15 cellular contexts compared by ENCODE assay signal in the genomic region with DNA sequence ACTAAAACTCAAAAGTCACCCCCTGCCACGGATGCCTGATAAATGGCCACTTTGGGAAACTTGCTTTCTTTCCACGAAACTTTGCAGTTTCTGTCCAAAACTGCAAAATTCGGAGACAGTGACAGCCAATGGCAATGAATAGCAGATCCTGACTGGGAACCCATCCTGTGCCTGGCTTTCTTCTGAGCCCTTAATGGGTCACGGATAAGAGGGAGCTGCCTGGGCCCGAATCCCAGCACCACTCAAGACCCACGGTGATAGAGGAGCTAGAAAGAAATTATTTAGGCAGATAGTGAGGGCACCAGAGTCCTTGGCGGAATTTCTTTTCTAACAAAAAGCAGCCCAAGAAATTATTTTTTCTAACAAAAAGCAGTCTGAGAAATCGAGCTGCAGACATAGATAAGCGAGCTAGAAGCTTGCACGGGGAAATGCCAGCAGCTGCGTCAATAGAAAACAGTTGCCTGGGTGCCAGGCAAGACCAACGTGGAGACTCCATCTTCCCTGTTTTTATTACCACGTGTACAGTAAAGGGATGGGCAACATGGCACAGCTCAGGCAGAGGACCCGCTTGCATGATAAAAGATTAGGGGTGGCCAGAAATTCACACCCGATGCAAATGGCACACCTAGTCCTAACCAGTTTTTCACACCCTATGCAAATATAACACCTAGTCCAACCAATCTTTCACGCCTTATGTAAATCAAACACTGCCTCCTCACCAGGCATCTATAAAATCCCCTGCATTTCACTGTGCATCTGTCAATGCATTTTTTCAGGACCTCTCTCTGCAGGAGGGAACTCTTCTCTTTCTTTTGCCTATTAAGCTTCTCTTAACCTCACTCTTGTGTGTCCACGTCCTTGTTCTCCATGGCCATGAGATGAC. TPM values are rescaled to one million over a fixed set of nuclear protein-coding genes. Genes with fewer than 3 reads are reported as not detected.
A peak's percentile ranks its signal among the peaks of the same experiment; 100 is the strongest.
DNase-seq lines count a peak whose midpoint lies in the region; ATAC-seq, FAIRE-seq and TF ChIP-seq lines count a peak whose summit lies in the region.
"Had no signal": no experiment of that assay in that cellular context is flagged by ENCODE, and none has a peak within 500 bp of the region (broad histone marks: within the 10 kb centered on the region; RNA-seq: fewer than 3 reads in every experiment).

No MANE protein-coding gene starts in this region.

- ATAC-seq in GM12878: peak; percentile 1; the same call in 1 of the 3 replicates
- ATAC-seq in HG03520 (IDR thresholded peaks at IDR 0.05; ENCODE audit: unreplicated experiment): no peak
- ATAC-seq in GM18519 (IDR thresholded peaks at IDR 0.05; ENCODE audit: low FRiP score, unreplicated experiment): no peak
- ATAC-seq: naive thymus-derived CD8-positive, alpha-beta T cell had no signal

- 84% methylated on average over 17 of the region's 17 CpGs for WGBS in GM12878 (ENCODE audit: insufficient coverage, insufficient replicate concordance, low lambda C conversion rate, missing lambda C conversion rate)

- H3K4me1 ChIP-seq in CD8-positive, alpha-beta memory T cell (ENCODE audit: insufficient read depth, low read length): peaks cover 5% of the 10 kb centered on the region
- H3K4me1 ChIP-seq in GM12878 (ENCODE audit: control insufficient read depth, insufficient read depth, low read length): peaks cover 54% of the 10 kb centered on the region

- H3K4me3 Mint-ChIP-seq in CD8-positive, alpha-beta memory T cell: peak overlapping the region in 1 of 7 donors; percentile 46
- H3K4me3 Mint-ChIP-seq: activated CD4-positive, alpha-beta memory T cell treated with anti-CD3 and anti-CD28 coated beads, Interleukin-2, amount 10 ng/mL, durations not matched to agents 7 days and 5 days; activated naive CD4-positive, alpha-beta T cell treated with anti-CD3 and anti-CD28 coated beads, Interleukin-2, amount 10 ng/mL, durations not matched to agents 7 days and 5 days; HFFc6; naive thymus-derived CD8-positive, alpha-beta T cell had no signal

- H3K9ac ChIP-seq in GM12878 (ENCODE audit: control insufficient read depth, insufficient read depth, low read length): no peak overlapping the region

- peaks cover 19 to 32% (median 23%) of the 10 kb centered on the region in 3 donors for H3K36me3 Mint-ChIP-seq in CD8-positive, alpha-beta memory T cell

- no peak for FAIRE-seq in GM12878 (lab: Jason Lieb, UNC)

- intact Hi-C loops in GM12878 (cut with micrococcal nuclease; ENCODE audit: unreplicated experiment): no loop called here

- H3K27ac ChIP-seq in CD8-positive, alpha-beta memory T cell (ENCODE audit: low read depth, low read length): no peak overlapping the region
- H3K27ac ChIP-seq in GM12878 (ENCODE audit: control insufficient read depth, insufficient read depth): no peak overlapping the region

- POLR2A ChIA-PET in CD8-positive, alpha-beta memory T cell (lab: Charles Lee): interaction anchor here (0.5 to 0.6 kb wide), 2 partner anchors 246 to 1751 kb away, joined by 4 to 5 read pairs; no protein-coding TSS in a partner anchor
- POLR2A ChIA-PET in GM12878 (lab: Charles Lee): interaction anchor here (1.0 to 5.4 kb wide), 3 partner anchors 8 to 18 kb away, joined by 5 to 32 read pairs (median 28); a partner anchor contains a TSS

- SMC1A ChIA-PET in GM12878 (lab: Charles Lee; ENCODE audit: uncharacterized antibody, unreplicated experiment): interaction anchor here (0.7 to 3.3 kb wide), 4 partner anchors 8 to 61 kb away, joined by 3 to 12 read pairs (median 6); a partner anchor contains a TSS

- DNase-seq in CD8-positive, alpha-beta memory T cell: no peak
- DNase-seq in GM12878 (ENCODE audit: low read depth, low spot score) (no peak), NCI-H2107 treated with DMSO at 0.1 percent for 48 hours (lab: John Stamatoyannopoulos, UW; ENCODE audit: unreplicated experiment) (no peak)
- DNase-seq: activated CD4-positive, alpha-beta memory T cell treated with anti-CD3 and anti-CD28 coated beads, Interleukin-2, amount 10 ng/mL, durations not matched to agents 7 days and 5 days; activated naive CD4-positive, alpha-beta T cell treated with anti-CD3 and anti-CD28 coated beads, Interleukin-2, amount 10 ng/mL, durations not matched to agents 7 days and 5 days; HFFc6; naive thymus-derived CD8-positive, alpha-beta T cell; NCI-H69 had no signal

- no peaks in the 10 kb centered on the region for H3K9me3 Mint-ChIP-seq in CD8-positive, alpha-beta memory T cell
- H3K9me3 Mint-ChIP-seq: activated CD4-positive, alpha-beta memory T cell treated with anti-CD3 and anti-CD28 coated beads, Interleukin-2, amount 10 ng/mL, durations not matched to agents 7 days and 5 days; activated naive CD4-positive, alpha-beta T cell treated with anti-CD3 and anti-CD28 coated beads, Interleukin-2, amount 10 ng/mL, durations not matched to agents 7 days and 5 days; HFFc6 had no signal

- H3K4me1 Mint-ChIP-seq in CD8-positive, alpha-beta memory T cell: peaks cover 29 to 38% (median 35%) of the 10 kb centered on the region in 3 donors

- RAD21 ChIA-PET in GM12878 (lab: Charles Lee; ENCODE audit: unreplicated experiment): interaction anchor here (0.8 to 2.0 kb wide), 2 partner anchors 8 to 17 kb away, joined by 3 to 5 read pairs; no protein-coding TSS in a partner anchor

- H3K27ac Mint-ChIP-seq in CD8-positive, alpha-beta memory T cell: peak overlapping the region in 5 of 8 donors; percentile 6 to 88 (median 43)
- H3K27ac Mint-ChIP-seq: activated naive CD4-positive, alpha-beta T cell treated with anti-CD3 and anti-CD28 coated beads, Interleukin-2, amount 10 ng/mL, durations not matched to agents 7 days and 5 days; HFFc6 had no signal

- TF ChIP-seq CTCF in GM12878 (IDR thresholded peaks at IDR 0.05 in 2 of 3, conservative IDR thresholded peaks at IDR 0.05 in 1 of 3; ENCODE audit: control insufficient read depth in 2 of 3, extremely low read depth in 1 of 3, insufficient read depth in 1 of 3, low read depth in 3 of 3, low read length in 3 of 3): no peak

- peaks cover 17% of the 10 kb centered on the region for H3K36me3 ChIP-seq in CD8-positive, alpha-beta memory T cell (ENCODE audit: insufficient read depth, low read length)
- H3K36me3 ChIP-seq in GM12878 (ENCODE audit: control insufficient read depth in 2 of 2, insufficient read depth in 2 of 2, low read length in 1 of 2): peaks cover 15 to 22% of the 10 kb centered on the region in 2 experiments

- no peaks in the 10 kb centered on the region for H3K27me3 Mint-ChIP-seq in CD8-positive, alpha-beta memory T cell
- H3K27me3 Mint-ChIP-seq: activated CD4-positive, alpha-beta memory T cell treated with anti-CD3 and anti-CD28 coated beads, Interleukin-2, amount 10 ng/mL, durations not matched to agents 7 days and 5 days; naive thymus-derived CD8-positive, alpha-beta T cell had no signal

- H3K79me2 ChIP-seq in GM12878 (ENCODE audit: control insufficient read depth, insufficient read depth, low read length): no peaks in the 10 kb centered on the region; the same call in 1 of the 2 replicates

- 0 out of 2 replicates have a peak, but pooled peaks have one; percentile 17 for TF ChIP-seq POLR2A in GM12878 (IDR thresholded peaks at IDR 0.05; ENCODE audit: low read depth, low read length)

- H2AFZ ChIP-seq in GM12878 (ENCODE audit: control insufficient read depth, low read depth, low read length): no peak overlapping the region

- TF ChIP-seq RAD21 in Ishikawa (IDR thresholded peaks at IDR 0.05; ENCODE audit: low read depth) (no peak), GM12878 (IDR thresholded peaks at IDR 0.05; ENCODE audit: insufficient read depth, low read depth, low read length) (no peak)

- no TSS peak for BruUV-seq in GM12878 (replicated peaks; lab: Mats Ljungman, UMichigan)

- in situ Hi-C loops in GM12878 (cut with MboI): no loop called here

- no peaks in the 10 kb centered on the region for H3K9me3 ChIP-seq in CD8-positive, alpha-beta memory T cell (ENCODE audit: low read length)
- no peaks in the 10 kb centered on the region; the same call in 2 of the 3 replicates for H3K9me3 ChIP-seq in GM12878 (replicated peaks; ENCODE audit: control insufficient read depth, insufficient read depth, low read length)

- H3K4me2 ChIP-seq in GM12878 (ENCODE audit: control insufficient read depth, insufficient read depth): no peak overlapping the region

- CTCF ChIA-PET in CD8-positive, alpha-beta memory T cell (lab: Charles Lee): no interaction called here
- CTCF ChIA-PET in GM12878 (lab: Yijun Ruan, JAX): interaction anchor here (0.7 to 3.8 kb wide), 3 partner anchors 9 to 21 kb away, joined by 4 to 14 read pairs (median 5); no protein-coding TSS in a partner anchor

- TF ChIP-seq EP300 in Ishikawa (IDR thresholded peaks at IDR 0.05; ENCODE audit: borderline replicate concordance): no peak
- TF ChIP-seq EP300 in GM12878 (IDR thresholded peaks at IDR 0.05; ENCODE audit: borderline replicate concordance in 1 of 2, control insufficient read depth in 1 of 2, low read depth in 2 of 2, low read length in 2 of 2): no peak

- H4K20me1 ChIP-seq in GM12878 (ENCODE audit: control insufficient read depth, insufficient read depth): no peaks in the 10 kb centered on the region

- H3K27me3 ChIP-seq in CD8-positive, alpha-beta memory T cell (ENCODE audit: insufficient read depth, low read length, poor library complexity, severe bottlenecking): no peaks in the 10 kb centered on the region
- no peaks in the 10 kb centered on the region for H3K27me3 ChIP-seq in GM12878 (replicated peaks in 1 of 2; ENCODE audit: control insufficient read depth in 2 of 2, insufficient read depth in 2 of 2, low read length in 1 of 2)

- no peak overlapping the region for H3K4me3 ChIP-seq in CD8-positive, alpha-beta memory T cell (ENCODE audit: low read length)
- no peak overlapping the region for H3K4me3 ChIP-seq in GM12878

RNA-seq across cellular contexts. Expression of a gene that starts 7.1 kb away (rescaled TPM):
- 1 to 10 TPM; 8.6 to 9.3 TPM for total RNA-seq in CD8-positive, alpha-beta memory T cell
- 12.8 TPM for polyA plus RNA-seq in CD8-positive, alpha-beta memory T cell
- total RNA-seq in GM12878 (2013; cell fraction: nucleolus; rRNA removed): 70.0 and 81.1 TPM in 2 replicates
- total RNA-seq in GM12878 (2014; rRNA removed): 118 and 121 TPM in 2 replicates
- 88.4 and 92.6 TPM in 2 replicates for total RNA-seq in GM12878 (2014; rRNA removed; fragmentation: Illumina TruSeq; extraction: Trizol)
- 81.7 and 87.8 TPM in 2 replicates for total RNA-seq in GM12878 (2021)
- polyA plus RNA-seq in GM12878 (2011; ENCODE audit: low read depth): 60.0 TPM
- 63.2 and 88.2 TPM in 2 replicates for polyA plus RNA-seq in GM12878 (2011; rRNA removed)
- 126 and 139 TPM in 2 replicates for polyA plus RNA-seq in GM12878 (2011; cell fraction: cytosol; rRNA removed)
- polyA plus RNA-seq in GM12878 (2011; cell fraction: nucleus; rRNA removed): 119 and 132 TPM in 2 replicates
- polyA plus RNA-seq in GM12878 (2012): 84.2 and 96.9 TPM in 2 replicates
- polyA plus RNA-seq in GM12878 (2014; fragmentation: Illumina TruSeq; extraction: Trizol): 64.8 and 105 TPM in 2 replicates
- polyA plus RNA-seq in GM12878 (2014; fragmentation: Nextera tagmentation; extraction: Ambion mirVana): 10 to 100 TPM; 22.0 to 27.2 TPM
- 141 and 145 TPM in 2 replicates for polyA plus RNA-seq in GM12878 (2014; rRNA removed)
- 10 to 100 TPM; 82.0 to 90.3 TPM for polyA plus RNA-seq in GM12878 (2016; fragmentation: Nextera tagmentation; extraction: Ambion mirVana)
- 31.7 and 67.1 TPM in 2 replicates for polyA minus RNA-seq in GM12878 (2011; rRNA and poly(A)+ RNA removed)
- polyA minus RNA-seq in GM12878 (2011; cell fraction: cytosol; rRNA and poly(A)+ RNA removed): 19.8 and 25.6 TPM in 2 replicates
- polyA minus RNA-seq in GM12878 (2011; cell fraction: nucleus; rRNA and poly(A)+ RNA removed): 19.5 and 39.2 TPM in 2 replicates
- total RNA-seq: chondrocyte, fibroblast of lung, HFFc6 had no signal
- polyA plus RNA-seq: fibroblast of lung had no signal

RNA-seq across cellular contexts. Expression of a gene that starts 24.7 kb away (rescaled TPM):
- 100 to 1,000 TPM; 268 to 298 TPM for total RNA-seq in CD8-positive, alpha-beta memory T cell
- polyA plus RNA-seq in CD8-positive, alpha-beta memory T cell: 86.3 TPM
- total RNA-seq in GM12878 (2013; cell fraction: nucleolus; rRNA removed): 85.8 and 91.6 TPM in 2 replicates
- total RNA-seq in GM12878 (2014; rRNA removed) (94.2 and 104 TPM in 2 replicates), GM12878 (2014; rRNA removed; fragmentation: Illumina TruSeq; extraction: Trizol) (233 and 239 TPM in 2 replicates), GM12878 (2021) (162 and 181 TPM in 2 replicates)
- polyA plus RNA-seq in GM12878 (2011; ENCODE audit: low read depth): 29.0 TPM
- polyA plus RNA-seq in GM12878 (2011; rRNA removed) (177 and 189 TPM in 2 replicates), GM12878 (2014; fragmentation: Illumina TruSeq; extraction: Trizol) (138 and 168 TPM in 2 replicates), GM12878 (2014; fragmentation: Nextera tagmentation; extraction: Ambion mirVana) (10 to 100 TPM; 23.9 to 39.1 TPM), GM12878 (2014; rRNA removed) (204 and 226 TPM in 2 replicates), GM12878 (2016; fragmentation: Nextera tagmentation; extraction: Ambion mirVana) (100 to 1,000 TPM; 308 to 314 TPM)
- polyA plus RNA-seq in GM12878 (2011; cell fraction: cytosol; rRNA removed): 137 and 184 TPM in 2 replicates
- polyA plus RNA-seq in GM12878 (2011; cell fraction: nucleus; rRNA removed): 94.2 and 96.1 TPM in 2 replicates
- 75.4 and 124 TPM in 2 replicates for polyA plus RNA-seq in GM12878 (2012)
- 303 and 377 TPM in 2 replicates for polyA minus RNA-seq in GM12878 (2011; rRNA and poly(A)+ RNA removed)
- polyA minus RNA-seq in GM12878 (2011; cell fraction: cytosol; rRNA and poly(A)+ RNA removed): 89.7 and 135 TPM in 2 replicates
- polyA minus RNA-seq in GM12878 (2011; cell fraction: nucleus; rRNA and poly(A)+ RNA removed): 71.4 and 108 TPM in 2 replicates

RNA-seq across cellular contexts. Expression of a gene that starts 36.9 kb away (rescaled TPM):
- total RNA-seq in CD8-positive, alpha-beta memory T cell: not detected
- polyA plus RNA-seq in CD8-positive, alpha-beta memory T cell: not detected
- not detected in 2 replicates for total RNA-seq in GM12878 (2013; cell fraction: nucleolus; rRNA removed)
- total RNA-seq in GM12878 (2014; rRNA removed) (not detected in 2 replicates), GM12878 (2014; rRNA removed; fragmentation: Illumina TruSeq; extraction: Trizol) (not detected in 2 replicates), GM12878 (2021) (not detected in 2 replicates)
- not detected for polyA plus RNA-seq in GM12878 (2011; ENCODE audit: low read depth)
- polyA plus RNA-seq in GM12878 (2011; rRNA removed) (not detected in 2 replicates), GM12878 (2014; fragmentation: Illumina TruSeq; extraction: Trizol) (not detected in 2 replicates), GM12878 (2014; fragmentation: Nextera tagmentation; extraction: Ambion mirVana) (under 1 TPM in 1 of 2 experiments, not detected in 1; 0.35 TPM), GM12878 (2014; rRNA removed) (not detected in 2 replicates), GM12878 (2016; fragmentation: Nextera tagmentation; extraction: Ambion mirVana) (not detected)
- polyA plus RNA-seq in GM12878 (2011; cell fraction: cytosol; rRNA removed): 0.18 TPM in 1 of 2 replicates, not detected in the other
- polyA plus RNA-seq in GM12878 (2011; cell fraction: nucleus; rRNA removed): 0.19 TPM in 1 of 2 replicates, not detected in the other
- polyA plus RNA-seq in GM12878 (2012): not detected in 2 replicates
- polyA minus RNA-seq in GM12878 (2011; rRNA and poly(A)+ RNA removed): not detected in 2 replicates
- not detected in 2 replicates for polyA minus RNA-seq in GM12878 (2011; cell fraction: cytosol; rRNA and poly(A)+ RNA removed)
- not detected in 2 replicates for polyA minus RNA-seq in GM12878 (2011; cell fraction: nucleus; rRNA and poly(A)+ RNA removed)
- total RNA-seq: activated CD4-positive, alpha-beta memory T cell treated with anti-CD3 and anti-CD28 coated beads, Interleukin-2, amount 10 ng/mL, durations not matched to agents 7 days and 5 days; chondrocyte; fibroblast of lung; HFFc6; naive thymus-derived CD8-positive, alpha-beta T cell; skeletal muscle tissue; T-helper 1 cell treated with Interleukin-12 subunit alpha and Interleukin-12 subunit beta and Interleukin-4 antibody, amounts not matched to agents 30 ng/mL and 1 ng/mL, for 36 hours had no signal
- polyA plus RNA-seq: fibroblast of lung; naive thymus-derived CD8-positive, alpha-beta T cell had no signal

RNA-seq across cellular contexts. Expression of a gene that starts 48.8 kb away (rescaled TPM):
- 10 to 100 TPM; 62.4 to 68.3 TPM for total RNA-seq in CD8-positive, alpha-beta memory T cell
- 127 TPM for polyA plus RNA-seq in CD8-positive, alpha-beta memory T cell
- 18.0 and 19.0 TPM in 2 replicates for total RNA-seq in GM12878 (2013; cell fraction: nucleolus; rRNA removed)
- total RNA-seq in GM12878 (2014; rRNA removed) (66.3 and 66.8 TPM in 2 replicates), GM12878 (2014; rRNA removed; fragmentation: Illumina TruSeq; extraction: Trizol) (63.7 and 71.4 TPM in 2 replicates), GM12878 (2021) (43.2 and 46.1 TPM in 2 replicates)
- polyA plus RNA-seq in GM12878 (2011; ENCODE audit: low read depth): 40.7 TPM
- polyA plus RNA-seq in GM12878 (2011; rRNA removed) (104 TPM in 2 replicates), GM12878 (2014; fragmentation: Illumina TruSeq; extraction: Trizol) (52.0 and 72.3 TPM in 2 replicates), GM12878 (2014; fragmentation: Nextera tagmentation; extraction: Ambion mirVana) (10 to 100 TPM; 33.3 to 43.0 TPM), GM12878 (2014; rRNA removed) (74.4 and 75.3 TPM in 2 replicates), GM12878 (2016; fragmentation: Nextera tagmentation; extraction: Ambion mirVana) (100 to 1,000 TPM in 1 of 2 experiments, 10 to 100 TPM in 1; 97.2 to 116 TPM)
- polyA plus RNA-seq in GM12878 (2011; cell fraction: cytosol; rRNA removed): 95.9 and 106 TPM in 2 replicates
- 66.1 and 66.2 TPM in 2 replicates for polyA plus RNA-seq in GM12878 (2011; cell fraction: nucleus; rRNA removed)
- polyA plus RNA-seq in GM12878 (2012): 42.9 and 44.6 TPM in 2 replicates
- polyA minus RNA-seq in GM12878 (2011; rRNA and poly(A)+ RNA removed): 38.4 and 40.3 TPM in 2 replicates
- 15.2 and 15.9 TPM in 2 replicates for polyA minus RNA-seq in GM12878 (2011; cell fraction: cytosol; rRNA and poly(A)+ RNA removed)
- 7.7 and 12.0 TPM in 2 replicates for polyA minus RNA-seq in GM12878 (2011; cell fraction: nucleus; rRNA and poly(A)+ RNA removed)

Comparison
In these comparisons a context has a peak if more than half of its experiments do, and no peak if none do; other contexts are left out.
1. RNA of a gene that starts 7.1 kb away (total RNA-seq): 70.0 to 121 TPM in GM12878; 8.6 to 9.3 TPM in CD8-positive, alpha-beta memory T cell; every median in the first group is over 4 times any median in the second.